8 cellular contexts compared by ENCODE assay signal in the genomic region with DNA sequence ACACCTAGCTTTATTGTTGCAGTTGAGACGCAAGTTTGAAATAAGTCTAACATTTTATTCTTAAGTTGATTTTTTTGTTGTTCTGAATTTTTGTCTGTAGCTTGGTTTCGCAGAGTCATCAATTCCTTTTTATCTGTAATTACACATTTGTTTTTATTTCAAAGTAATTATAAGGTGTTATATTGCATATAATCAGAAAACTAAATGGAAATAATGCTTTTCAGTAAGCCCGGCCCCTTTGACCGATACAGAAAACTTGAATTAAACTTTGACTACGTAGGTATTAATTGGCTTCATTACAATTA. TPM values are rescaled to one million over a fixed set of nuclear protein-coding genes. Genes with fewer than 3 reads are reported as not detected.
DNase-seq lines count a peak whose midpoint lies in the region; ATAC-seq and TF ChIP-seq lines count a peak whose summit lies in the region.

No MANE protein-coding gene starts in this region.

- peaks cover 6% of the 10 kb centered on the region for H3K4me1 Mint-ChIP-seq in MCF 10A (ENCODE audit: insufficient read depth, unreplicated experiment)

- POLR2A ChIA-PET in MCF 10A (lab: Yijun Ruan, JAX) = interaction anchor here (0.7 to 5.8 kb wide), 11 partner anchors 9 to 631 kb away, joined by 3 to 56 read pairs (median 4); no protein-coding TSS in a partner anchor

- no peaks in the 10 kb centered on the region for H3K27me3 ChIP-seq in right atrium auricular region
- no peaks in the 10 kb centered on the region for H3K27me3 ChIP-seq in mucosa of stomach (ENCODE audit: control insufficient read depth, insufficient read depth, low read length)

- no peaks in the 10 kb centered on the region for H3K27me3 Mint-ChIP-seq in MCF 10A (ENCODE audit: insufficient read depth, unreplicated experiment)

- ATAC-seq in left cardiac atrium = no peak
- no peak for ATAC-seq in GM21390 (IDR thresholded peaks at IDR 0.05; ENCODE audit: unreplicated experiment)

- no peaks in the 10 kb centered on the region for H3K9me3 Mint-ChIP-seq in MCF 10A (ENCODE audit: unreplicated experiment)

- H3K9me3 ChIP-seq in right atrium auricular region (no peaks in the 10 kb centered on the region), mucosa of stomach (ENCODE audit: control insufficient read depth, low read length) (no peaks in the 10 kb centered on the region)

- H3K4me1 ChIP-seq in right atrium auricular region (peaks cover 0 to 52% of the 10 kb centered on the region in 2 donors), mucosa of stomach (ENCODE audit: control insufficient read depth, insufficient read depth, low read length) (peaks cover 4% of the 10 kb centered on the region)

- peak overlapping the region; percentile 100 for H3K27ac ChIP-seq in right atrium auricular region

- no peak for TF ChIP-seq CTCF in right atrium auricular region (IDR thresholded peaks at IDR 0.05)
- no peak for TF ChIP-seq CTCF in MCF 10A (IDR thresholded peaks at IDR 0.05; ENCODE audit: unreplicated experiment)
- no peak for TF ChIP-seq CTCF in GM10266 (IDR thresholded peaks at IDR 0.05; ENCODE audit: control insufficient read depth, insufficient read depth, low read depth, missing control alignments)

- TSS peak; percentile 28 for BruUV-seq in MCF 10A (replicated peaks; lab: Mats Ljungman, UMichigan)

- CTCF ChIA-PET in MCF 10A (lab: Yijun Ruan, JAX) = interaction anchor here (0.6 to 1.3 kb wide), 6 partner anchors 23 to 248 kb away, joined by 3 to 5 read pairs (median 4); no protein-coding TSS in a partner anchor

- peak overlapping the region; percentile 93 for H3K9ac ChIP-seq in mucosa of stomach (ENCODE audit: low read length)

- no peaks in the 10 kb centered on the region for H3K36me3 ChIP-seq in right atrium auricular region
- H3K36me3 ChIP-seq in mucosa of stomach (ENCODE audit: control insufficient read depth, insufficient read depth, low read length) = no peaks in the 10 kb centered on the region

- H3K27ac Mint-ChIP-seq in MCF 10A (ENCODE audit: low read depth, unreplicated experiment) = peak overlapping the region; percentile 92

- H3K36me3 Mint-ChIP-seq in MCF 10A (ENCODE audit: insufficient read depth, unreplicated experiment) = peaks cover 4% of the 10 kb centered on the region

- DNase-seq in right atrium auricular region (ENCODE audit: low spot score) = no peak
- no peak for DNase-seq in left cardiac atrium
- DNase-seq in MCF 10A (ENCODE audit: unreplicated experiment) = no peak
- DNase-seq in NCI-H2081 treated with DMSO at 0.1 percent for 48 hours (lab: John Stamatoyannopoulos, UW) = no peak
- no peak for DNase-seq in GM10266 (ENCODE audit: extremely low spot score)
- no peak for DNase-seq in cerebellar cortex (ENCODE audit: low spot score)

- H3K4me3 ChIP-seq in right atrium auricular region = peak overlapping the region; percentile 96 to 98
- H3K4me3 ChIP-seq in mucosa of stomach (ENCODE audit: low read length) = no peak overlapping the region

- intact Hi-C loops in left cardiac atrium (cut with DNase I) (loop anchor here in 1 of 2 donors (10.0 kb wide), 1 partner anchor 80 kb away; no protein-coding TSS in a partner anchor), MCF 10A (cut with micrococcal nuclease) (loop anchor here (2.0 to 10.0 kb wide), 2 partner anchors 312 to 920 kb away; no protein-coding TSS in a partner anchor)

- peak overlapping the region; percentile 91 for H3K4me3 Mint-ChIP-seq in MCF 10A (ENCODE audit: unreplicated experiment)

RNA-seq across cellular contexts. Expression of a gene that starts 2.1 kb away (rescaled TPM):
- total RNA-seq in right atrium auricular region (10 to 100 TPM; 16.9 to 18.2 TPM), left cardiac atrium (10 to 100 TPM in 1 of 2 donors, 1 to 10 TPM in 1; 8.8 to 15.3 TPM), MCF 10A (2022) (30.8 and 31.8 TPM in 2 replicates)

RNA-seq across cellular contexts. Expression of a gene that starts 31.3 kb away (rescaled TPM):
- not detected for total RNA-seq in right atrium auricular region
- total RNA-seq in left cardiac atrium = not detected
- total RNA-seq in MCF 10A (2022) = not detected in 2 replicates
